In genomic region chr5:116654890-116655289, GRCh38 we compare ENCODE assay signal across 1 cellular context.
TF ChIP-seq lines count a peak whose summit lies in the region.

No MANE protein-coding gene starts in this region.

TF ChIP-seq in WTC11, 78 proteins besides CTCF, POLR2A, EP300 and RAD21 (continued from another document):
- no peak for TF ChIP-seq ZBTB43 (CRISPR knock-in tag; IDR thresholded peaks at IDR 0.05)
- TF ChIP-seq CREM (CRISPR knock-in tag; IDR thresholded peaks at IDR 0.05), result no peak
- TF ChIP-seq ZNF671 (CRISPR knock-in tag; IDR thresholded peaks at IDR 0.05), result no peak
- TF ChIP-seq ZNF532 (CRISPR knock-in tag; IDR thresholded peaks at IDR 0.05; ENCODE audit: borderline replicate concordance), result no peak
